Comparison of ENCODE assay signal across 9 cellular contexts in the genomic region with DNA sequence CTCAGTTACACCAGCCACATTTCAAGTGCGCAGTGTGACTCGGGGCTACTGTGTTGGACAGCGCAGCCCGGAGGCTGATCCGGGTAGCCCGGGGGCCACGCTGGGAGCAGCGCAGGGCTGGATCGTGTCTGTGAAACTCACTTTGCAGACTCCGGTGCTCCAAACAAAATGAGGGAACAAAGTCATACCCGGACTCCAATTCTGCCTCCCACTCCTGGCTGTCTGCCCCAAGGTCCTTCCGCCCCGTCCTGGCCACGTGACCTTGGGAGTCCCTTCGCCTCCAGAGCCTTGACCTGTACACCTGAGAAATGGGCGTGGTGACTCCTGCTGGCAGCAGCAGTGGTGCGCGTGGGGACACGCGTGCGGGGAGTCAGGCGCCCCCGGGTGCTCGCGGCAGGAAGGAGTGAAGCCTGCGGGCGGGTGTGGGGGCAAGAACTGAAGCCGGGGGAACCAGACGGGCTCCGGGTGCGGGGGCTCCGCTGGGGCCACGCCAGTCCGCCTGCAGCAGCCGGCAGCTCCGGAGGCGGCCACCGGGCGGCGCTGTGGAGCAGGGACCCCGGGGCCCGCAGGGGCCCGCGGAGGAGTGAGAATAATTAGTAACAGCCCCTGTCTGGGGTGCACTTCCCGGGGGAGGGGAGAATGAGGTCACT. TPM values are rescaled to one million over a fixed set of nuclear protein-coding genes. Genes with fewer than 3 reads are reported as not detected.
DNase-seq lines count a peak whose midpoint lies in the region; ATAC-seq and TF ChIP-seq lines count a peak whose summit lies in the region.
"Had no signal": no experiment of that assay in that cellular context is flagged by ENCODE, and none has a peak within 500 bp of the region (broad histone marks: within the 10 kb centered on the region; RNA-seq: fewer than 3 reads in every experiment).

No MANE protein-coding gene starts in this region.

- no peaks in the 10 kb centered on the region for H3K4me1 Mint-ChIP-seq in type B pancreatic cell (ENCODE audit: unreplicated experiment)

- H3K36me3 Mint-ChIP-seq in type B pancreatic cell, result no peaks in the 10 kb centered on the region

- intact Hi-C loops in mucosa of descending colon (cut with DNase I, micrococcal nuclease), result no loop called here

- no peaks in the 10 kb centered on the region for H3K9me3 ChIP-seq in mucosa of descending colon

- H3K4me3 Mint-ChIP-seq in type B pancreatic cell, result no peak overlapping the region

- in situ Hi-C loops in GM13977 (cut with MboI; ENCODE audit: low pct_unique_long_range_greater_than_20kb, low sequenced_read_pairs, unreplicated experiment), result no loop called here

- ATAC-seq in mucosa of descending colon (peak; percentile 77), HG03175 (IDR thresholded peaks at IDR 0.05; ENCODE audit: unreplicated experiment) (no peak), GM19467 (IDR thresholded peaks at IDR 0.05; ENCODE audit: unreplicated experiment) (no peak)

- H3K4me3 ChIP-seq in WI38 (ENCODE audit: low read depth, low read length) (no peak overlapping the region), mucosa of descending colon (no peak overlapping the region)
- H3K4me3 ChIP-seq: SK-N-MC had no signal

- H3K27me3 Mint-ChIP-seq in type B pancreatic cell, result no peaks in the 10 kb centered on the region

- DNase-seq in GM13977 (ENCODE audit: low spot score), result peak; percentile 85
- peak; percentile 9 for DNase-seq in dermis blood vessel endothelial cell
- DNase-seq in mucosa of descending colon, result peak in 2 of 3 donors; percentile 34 to 53
- peak; percentile 68 for DNase-seq in type B pancreatic cell (ENCODE audit: extremely low spot score, unreplicated experiment)
- no peak for DNase-seq in NK-92 treated with Interleukin-12 subunit alpha and Interleukin-12 subunit beta, amount 100 ng/mL, for 24 hours (lab: John Stamatoyannopoulos, UW)

- H3K4me1 ChIP-seq in mucosa of descending colon (ENCODE audit: low read depth), result peaks cover 9% of the 10 kb centered on the region

- no peaks in the 10 kb centered on the region for H3K9me3 Mint-ChIP-seq in type B pancreatic cell

- TF ChIP-seq CTCF in GM13977 (IDR thresholded peaks at IDR 0.05; ENCODE audit: extremely low read depth, insufficient read depth, missing control alignments) (peak; percentile 72), WI38 (IDR thresholded peaks at IDR 0.05; ENCODE audit: low read depth, low read length) (peak; percentile 66), mucosa of descending colon (IDR thresholded peaks at IDR 0.05) (peak; percentile 77), type B pancreatic cell (conservative IDR thresholded peaks at IDR 0.05) (peak; percentile 75)

- H3K36me3 ChIP-seq in mucosa of descending colon (ENCODE audit: low read depth), result no peaks in the 10 kb centered on the region

- no peak overlapping the region for H3K27ac Mint-ChIP-seq in type B pancreatic cell

RNA-seq across cellular contexts. Expression of gene KCNJ4, which starts 42.4 kb away (rescaled TPM):
- not detected in 2 replicates for total RNA-seq in dermis blood vessel endothelial cell
- not detected for total RNA-seq in mucosa of descending colon
- 1.3 and 2.0 TPM in 2 replicates for total RNA-seq in type B pancreatic cell (ENCODE audit: low replicate concordance)

RNA-seq across cellular contexts. Expression of gene KDELR3, which starts 55.3 kb away (rescaled TPM):
- total RNA-seq in dermis blood vessel endothelial cell (30.6 and 45.3 TPM in 2 replicates), mucosa of descending colon (10 to 100 TPM in 2 of 3 donors, 1 to 10 TPM in 1; 4.2 to 14.4 (median 11.3) TPM), type B pancreatic cell (ENCODE audit: low replicate concordance) (10.6 and 24.2 TPM in 2 replicates)
